In genomic region chr22:44025171-44026065, GRCh38 we compare ENCODE assay signal across 8 cellular contexts. TPM values are rescaled to one million over a fixed set of nuclear protein-coding genes. Genes with fewer than 3 reads are reported as not detected.
DNase-seq lines count a peak whose midpoint lies in the region; ATAC-seq and TF ChIP-seq lines count a peak whose summit lies in the region.

No MANE protein-coding gene starts in this region.

- ATAC-seq in GM18858 (IDR thresholded peaks at IDR 0.05; ENCODE audit: unreplicated experiment) (peak; percentile 68), HG02571 (IDR thresholded peaks at IDR 0.05; ENCODE audit: unreplicated experiment) (peak; percentile 44), naive B cell (ENCODE audit: low read depth in 2 of 2) (peak; percentile 67 to 68)

- no peaks in the 10 kb centered on the region for H3K9me3 Mint-ChIP-seq in naive B cell

- H3K4me3 ChIP-seq in cardiac fibroblast (replicated peaks in 1 of 2; ENCODE audit: low read depth in 2 of 2, low read length in 2 of 2) = peak overlapping the region; percentile 46 to 63

- peak overlapping the region; percentile 99 to 100 (median 100) for H3K27ac Mint-ChIP-seq in naive B cell

- peak overlapping the region; percentile 83 to 94 (median 90) for H3K4me3 Mint-ChIP-seq in naive B cell

- H3K27me3 Mint-ChIP-seq in naive B cell = no peaks in the 10 kb centered on the region

- no peak for TF ChIP-seq CTCF in cardiac fibroblast (IDR thresholded peaks at IDR 0.05; ENCODE audit: low read depth, low read length)

- H3K36me3 Mint-ChIP-seq in naive B cell = no peaks in the 10 kb centered on the region

- DNase-seq in NOMO-1 (lab: John Stamatoyannopoulos, UW; ENCODE audit: unreplicated experiment in 2 of 2) = peak; percentile 51 to 85
- DNase-seq in cardiac fibroblast (ENCODE audit: low read depth in 2 of 2) = no peak
- peak; percentile 93 for DNase-seq in naive B cell
- no peak for DNase-seq in putamen (ENCODE audit: low spot score)
- DNase-seq in DMS114 treated with DMSO at 0.1 percent for 48 hours (lab: John Stamatoyannopoulos, UW; ENCODE audit: unreplicated experiment) = no peak
- DNase-seq in NCI-H446 (lab: John Stamatoyannopoulos, UW) = no peak

- H3K4me1 Mint-ChIP-seq in naive B cell = peaks cover 48 to 74% (median 70%) of the 10 kb centered on the region in 3 donors

RNA-seq across cellular contexts. Expression of gene PARVB, which starts 1.3 kb away (rescaled TPM):
- 10 to 100 TPM; 18.6 to 30.0 (median 21.3) TPM for polyA plus RNA-seq in naive B cell (ENCODE audit: low read depth in 6 of 6)

Comparison
In these comparisons a context has a peak if more than half of its experiments do, and no peak if none do; other contexts are left out.
1. DNase-seq: peak in NOMO-1 (2 of 2) and naive B cell (single experiment); none in cardiac fibroblast (0 of 2), putamen (single experiment), DMS114 treated with DMSO at 0.1 percent for 48 hours (single experiment) and NCI-H446 (0 of 2).
2. Peak in every context shown above with its lines, with median percentiles within 50 percentile points of each other: ATAC-seq.